ENCODE assay signal across 27 cellular contexts in genomic region chr13:65985632-65986031, GRCh38.
A peak's percentile ranks its signal among the peaks of the same experiment; 100 is the strongest.
DNase-seq lines count a peak whose midpoint lies in the region; TF ChIP-seq lines count a peak whose summit lies in the region.
"Had no signal": no experiment of that assay in that cellular context is flagged by ENCODE, and none has a peak within 500 bp of the region (broad histone marks: within the 10 kb centered on the region; RNA-seq: fewer than 3 reads in every experiment).

No MANE protein-coding gene starts in this region.

- H3K9me3 Mint-ChIP-seq in MCF 10A (ENCODE audit: unreplicated experiment): no peaks in the 10 kb centered on the region
- H3K9me3 Mint-ChIP-seq: activated B cell treated with CpG ODN at 0.5 μM for 24 hours; activated CD4-positive, alpha-beta memory T cell treated with anti-CD3 and anti-CD28 coated beads, Interleukin-2, amount 10 ng/mL, durations not matched to agents 7 days and 5 days had no signal

- 0 out of 2 replicates have a peak overlapping the region, but pooled peaks have one; percentile 6 for H2AFZ ChIP-seq in PC-9

- no peak overlapping the region for H3K27ac Mint-ChIP-seq in MCF 10A (ENCODE audit: low read depth, unreplicated experiment)
- H3K27ac Mint-ChIP-seq: activated B cell treated with CpG ODN at 0.5 μM for 24 hours; activated CD4-positive, alpha-beta memory T cell treated with anti-CD3 and anti-CD28 coated beads, Interleukin-2, amount 10 ng/mL, durations not matched to agents 7 days and 5 days; activated naive CD4-positive, alpha-beta T cell treated with anti-CD3 and anti-CD28 coated beads, Interleukin-2, amount 50 U/mL, for 72 hours; stimulated activated effector memory CD8-positive, alpha-beta T cell treated with anti-CD3 and anti-CD28 coated beads, Interleukin-12 subunit alpha, Interleukin-12 subunit beta, amount 100 ng/mL, for 72 hours; T-helper 17 cell had no signal

- H3K27ac ChIP-seq in PC-9: no peak overlapping the region
- H3K27ac ChIP-seq: body of pancreas, epithelial cell of prostate, left ventricle myocardium inferior, right atrium auricular region, SJCRH30 had no signal

- H3K4me2 ChIP-seq in PC-9: peak overlapping the region; percentile 22; the same call in 1 of the 2 replicates

- POLR2A ChIA-PET in PC-9 (lab: Charles Lee; ENCODE audit: unreplicated experiment): no interaction called here
- POLR2A ChIA-PET in MCF 10A (lab: Yijun Ruan, JAX): no interaction called here

- H3K4me3 ChIP-seq in PC-9: no peak overlapping the region
- no peak overlapping the region for H3K4me3 ChIP-seq in epithelial cell of proximal tubule (ENCODE audit: low read depth, low read length)
- H3K4me3 ChIP-seq: body of pancreas, left ventricle myocardium inferior, right atrium auricular region, SJCRH30 had no signal

- no peak for TF ChIP-seq CTCF in PC-9 (conservative IDR thresholded peaks at IDR 0.05)
- peak; percentile 25 for TF ChIP-seq CTCF in epithelial cell of proximal tubule (conservative IDR thresholded peaks at IDR 0.05; ENCODE audit: low read depth, low read length)
- no peak for TF ChIP-seq CTCF in MCF 10A (IDR thresholded peaks at IDR 0.05; ENCODE audit: unreplicated experiment)

- CTCF ChIA-PET in PC-9 (lab: Charles Lee): interaction anchor here (0.6 kb wide), 1 partner anchor 1074 kb away, joined by 5 read pairs; no protein-coding TSS in a partner anchor
- CTCF ChIA-PET in MCF 10A (lab: Yijun Ruan, JAX): no interaction called here

- H3K36me3 Mint-ChIP-seq in MCF 10A (ENCODE audit: insufficient read depth, unreplicated experiment): no peaks in the 10 kb centered on the region
- H3K36me3 Mint-ChIP-seq: activated naive CD4-positive, alpha-beta T cell treated with anti-CD3 and anti-CD28 coated beads, Interleukin-2, amount 50 U/mL, for 72 hours; stimulated activated effector memory CD8-positive, alpha-beta T cell treated with anti-CD3 and anti-CD28 coated beads, Interleukin-12 subunit alpha, Interleukin-12 subunit beta, amount 100 ng/mL, for 72 hours had no signal

- no peaks in the 10 kb centered on the region for H3K27me3 Mint-ChIP-seq in MCF 10A (ENCODE audit: insufficient read depth, unreplicated experiment)
- H3K27me3 Mint-ChIP-seq: activated B cell treated with CpG ODN at 0.5 μM for 24 hours; activated CD4-positive, alpha-beta memory T cell treated with anti-CD3 and anti-CD28 coated beads, Interleukin-2, amount 10 ng/mL, durations not matched to agents 7 days and 5 days; T-helper 17 cell had no signal

- DNase-seq in NCI-H82 (lab: John Stamatoyannopoulos, UW) (peak; percentile 51), NCI-H82 treated with DMSO at 0.1 percent for 48 hours (lab: John Stamatoyannopoulos, UW; ENCODE audit: unreplicated experiment) (no peak), PC-9 (no peak), epithelial cell of proximal tubule (ENCODE audit: low read depth) (no peak), GDM1 (lab: John Stamatoyannopoulos, UW) (no peak), MCF 10A (ENCODE audit: unreplicated experiment) (no peak), NCI-H1436 treated with DMSO at 0.1 percent for 48 hours (lab: John Stamatoyannopoulos, UW) (no peak), inferior parietal cortex (ENCODE audit: extremely low spot score) (no peak)
- DNase-seq: ACHN; activated B cell treated with CpG ODN at 0.5 μM for 24 hours; activated CD4-positive, alpha-beta memory T cell treated with anti-CD3 and anti-CD28 coated beads, Interleukin-2, amount 10 ng/mL, durations not matched to agents 7 days and 5 days; activated T-cell treated with anti-CD3 and anti-CD28 coated beads, Interleukin-2, amount 50 U/mL, for 4 hours; body of pancreas; foreskin melanocyte; H7; KBM-7; left ventricle myocardium inferior; NCI-H1105 treated with DMSO at 0.1 percent for 48 hours; NCI-H446 treated with DMSO at 0.1 percent for 48 hours; occipital lobe; SJCRH30; stimulated activated CD4-positive, alpha-beta T cell treated with anti-CD3 and anti-CD28 coated beads, Interleukin-15, amount 100 ng/mL, for 24 hours; T-helper 17 cell had no signal

- no peak overlapping the region for H3K4me3 Mint-ChIP-seq in MCF 10A (ENCODE audit: unreplicated experiment)
- H3K4me3 Mint-ChIP-seq: activated B cell treated with CpG ODN at 0.5 μM for 24 hours; activated CD4-positive, alpha-beta memory T cell treated with anti-CD3 and anti-CD28 coated beads, Interleukin-2, amount 10 ng/mL, durations not matched to agents 7 days and 5 days; activated T-cell treated with anti-CD3 and anti-CD28 coated beads, Interleukin-2, amount 50 U/mL, for 4 hours; stimulated activated effector memory CD8-positive, alpha-beta T cell treated with anti-CD3 and anti-CD28 coated beads, Interleukin-12 subunit alpha, Interleukin-12 subunit beta, amount 100 ng/mL, for 72 hours; T-helper 17 cell had no signal

- H3K79me2 ChIP-seq in PC-9 (ENCODE audit: low read depth): no peaks in the 10 kb centered on the region

- H3K4me1 ChIP-seq in PC-9 (replicated peaks; ENCODE audit: insufficient read depth): no peaks in the 10 kb centered on the region
- H3K4me1 ChIP-seq: body of pancreas, left ventricle myocardium inferior, right atrium auricular region, SJCRH30 had no signal

- H3F3A ChIP-seq in PC-9 (ENCODE audit: insufficient read depth, low read depth): no peaks in the 10 kb centered on the region

- H3K9me3 ChIP-seq in PC-9 (ENCODE audit: insufficient read depth, low read depth): no peaks in the 10 kb centered on the region
- H3K9me3 ChIP-seq: body of pancreas, left ventricle myocardium inferior, right atrium auricular region, SJCRH30 had no signal

- no peaks in the 10 kb centered on the region for H4K20me1 ChIP-seq in PC-9 (ENCODE audit: insufficient read depth)

- BruUV-seq in PC-9 (replicated peaks; lab: Mats Ljungman, UMichigan) (no TSS peak), MCF 10A (replicated peaks; lab: Mats Ljungman, UMichigan) (no TSS peak)

- intact Hi-C loops in PC-9 (cut with micrococcal nuclease; ENCODE audit: unreplicated experiment): no loop called here
- intact Hi-C loops in MCF 10A (cut with micrococcal nuclease): no loop called here

- H3K4me1 Mint-ChIP-seq in MCF 10A (ENCODE audit: insufficient read depth, unreplicated experiment): no peaks in the 10 kb centered on the region
- H3K4me1 Mint-ChIP-seq: activated B cell treated with CpG ODN at 0.5 μM for 24 hours; activated CD4-positive, alpha-beta memory T cell treated with anti-CD3 and anti-CD28 coated beads, Interleukin-2, amount 10 ng/mL, durations not matched to agents 7 days and 5 days; stimulated activated effector memory CD8-positive, alpha-beta T cell treated with anti-CD3 and anti-CD28 coated beads, Interleukin-12 subunit alpha, Interleukin-12 subunit beta, amount 100 ng/mL, for 72 hours; T-helper 17 cell had no signal

- no peaks in the 10 kb centered on the region for H3K9me2 ChIP-seq in PC-9 (ENCODE audit: insufficient read depth)

- no peaks in the 10 kb centered on the region for H3K36me3 ChIP-seq in PC-9 (ENCODE audit: low read depth)
- H3K36me3 ChIP-seq: left ventricle myocardium inferior, right atrium auricular region, SJCRH30 had no signal

- H3K27me3 ChIP-seq in PC-9 (ENCODE audit: insufficient read depth, low read depth): no peaks in the 10 kb centered on the region
- H3K27me3 ChIP-seq: body of pancreas, right atrium auricular region, SJCRH30 had no signal
